2 cellular contexts compared by ENCODE assay signal in the genomic region with DNA sequence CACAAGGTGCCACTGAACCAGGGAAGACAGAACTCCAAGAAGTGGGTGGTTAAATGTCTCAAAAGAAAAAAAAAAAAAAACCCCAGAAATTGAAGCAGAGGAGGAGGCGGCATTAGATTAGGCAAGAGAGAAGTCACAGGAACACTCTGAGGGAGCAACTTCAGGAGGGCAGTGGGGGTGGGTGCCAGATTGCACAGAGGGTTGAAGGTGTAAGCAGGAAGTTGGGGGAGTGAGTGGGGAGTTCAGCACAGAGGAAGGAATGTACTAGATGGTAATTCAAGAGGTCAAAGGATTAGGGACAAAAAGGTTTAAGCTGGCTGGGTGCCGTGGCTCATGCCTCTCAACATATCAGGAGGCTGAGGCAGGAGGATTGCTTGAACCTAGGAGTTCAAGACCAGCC.
TF ChIP-seq lines count a peak whose summit lies in the region.

No MANE protein-coding gene starts in this region.

TF ChIP-seq in HEK293, 187 proteins besides CTCF, POLR2A, EP300 and RAD21 (continued from another document):
- TF ChIP-seq ZBTB26 (tag by site-specific recombination; optimal IDR thresholded peaks at IDR 0.05) (no peak), ZNF501 (tag by site-specific recombination; IDR thresholded peaks at IDR 0.05) (no peak), EGR2 (tag by site-specific recombination; IDR thresholded peaks at IDR 0.05; ENCODE audit: low read depth) (peak; percentile 97), ZNF544 (tag by site-specific recombination; IDR thresholded peaks at IDR 0.05) (no peak)
TF ChIP-seq in HEK293: peak in this region for 2.

TF ChIP-seq in WTC11, 78 proteins besides CTCF, POLR2A, EP300 and RAD21 (continued from another document):
- TF ChIP-seq ZNF532 (CRISPR knock-in tag; IDR thresholded peaks at IDR 0.05; ENCODE audit: borderline replicate concordance): no peak
- TF ChIP-seq ZNF425 (CRISPR knock-in tag; conservative IDR thresholded peaks at IDR 0.05): no peak
- no peak for TF ChIP-seq ATF2 (CRISPR knock-in tag; IDR thresholded peaks at IDR 0.05; ENCODE audit: borderline replicate concordance, low read depth)
- no peak for TF ChIP-seq SP1 (CRISPR knock-in tag; conservative IDR thresholded peaks at IDR 0.05)
- TF ChIP-seq FOXP4 (CRISPR knock-in tag; IDR thresholded peaks at IDR 0.05): no peak
- no peak for TF ChIP-seq NFATC4 (CRISPR knock-in tag; IDR thresholded peaks at IDR 0.05)
- no peak for TF ChIP-seq E2F5 (CRISPR knock-in tag; IDR thresholded peaks at IDR 0.05)
